Comparison of ENCODE assay signal across 8 cellular contexts in the genomic region with DNA sequence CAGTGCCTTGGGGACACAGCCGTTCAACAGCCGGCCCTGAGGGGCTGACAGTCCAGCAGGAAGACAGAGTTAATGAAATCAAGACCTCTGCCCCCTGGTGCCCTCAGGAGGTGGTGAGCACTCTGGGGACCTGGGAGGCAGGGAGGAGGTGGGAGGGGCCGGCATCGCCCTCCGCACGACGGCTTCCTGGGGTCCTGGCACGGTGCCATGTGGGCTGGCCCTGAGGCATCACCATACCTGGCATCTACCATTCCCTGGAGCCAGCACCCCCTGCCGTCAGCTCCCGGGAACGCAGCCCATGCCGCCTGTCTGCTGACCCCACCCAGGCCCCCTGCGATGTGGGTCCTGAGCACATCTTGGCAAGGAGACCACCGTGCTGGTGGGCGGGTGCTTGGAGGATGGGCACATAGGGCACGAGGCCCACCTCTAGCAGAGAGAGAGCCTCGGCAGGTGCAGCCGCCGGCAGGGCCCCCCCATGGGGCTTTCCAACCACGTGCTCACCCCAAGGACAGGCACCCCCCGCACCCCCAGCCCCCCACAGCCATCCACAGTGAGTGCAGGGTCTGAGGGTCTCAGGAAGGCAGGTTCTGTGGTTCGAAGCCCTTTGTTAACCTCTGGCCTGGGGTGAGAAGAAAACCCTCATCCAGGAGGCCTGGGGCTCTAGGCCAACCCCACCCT. TPM values are rescaled to one million over a fixed set of nuclear protein-coding genes. Genes with fewer than 3 reads are reported as not detected.
DNase-seq lines count a peak whose midpoint lies in the region; TF ChIP-seq lines count a peak whose summit lies in the region.

No MANE protein-coding gene starts in this region.

- peak; percentile 95 for DNase-seq in Calu3
- peak; percentile 79 for DNase-seq in NCI-H1105 (lab: John Stamatoyannopoulos, UW)
- peak; percentile 31 to 43 for DNase-seq in activated CD4-positive, alpha-beta T cell treated with anti-CD3 and anti-CD28 coated beads for 24 hours (ENCODE audit: low read depth in 2 of 2)
- no peak for DNase-seq in chondrocyte (ENCODE audit: low spot score)
- DNase-seq in neural crest cell (ENCODE audit: low read depth, low spot score) = no peak
- no peak for DNase-seq in NK-92 treated with Interleukin-12 subunit alpha and Interleukin-12 subunit beta, amount 100 ng/mL, for 24 hours (lab: John Stamatoyannopoulos, UW)
- DNase-seq in putamen (ENCODE audit: low spot score) = no peak
- no peak for DNase-seq in SKM-1 (lab: John Stamatoyannopoulos, UW; ENCODE audit: unreplicated experiment)

- H3K4me1 Mint-ChIP-seq in Calu3 (ENCODE audit: low read depth, unreplicated experiment) (peaks cover 18% of the 10 kb centered on the region), chondrocyte (ENCODE audit: low read depth) (no peaks in the 10 kb centered on the region), neural crest cell (peaks cover 3% of the 10 kb centered on the region)

- intact Hi-C loops in Calu3 (cut with micrococcal nuclease; ENCODE audit: unreplicated experiment) = no loop called here

- H3K27ac Mint-ChIP-seq in Calu3 (ENCODE audit: unreplicated experiment) = no peak overlapping the region
- H3K27ac Mint-ChIP-seq in chondrocyte (ENCODE audit: unreplicated experiment) = no peak overlapping the region
- H3K27ac Mint-ChIP-seq in neural crest cell (ENCODE audit: unreplicated experiment) = no peak overlapping the region

- no peaks in the 10 kb centered on the region for H3K27me3 Mint-ChIP-seq in Calu3 (ENCODE audit: unreplicated experiment)
- no peaks in the 10 kb centered on the region for H3K27me3 Mint-ChIP-seq in chondrocyte (ENCODE audit: low read depth)
- H3K27me3 Mint-ChIP-seq in neural crest cell (ENCODE audit: low read depth) = no peaks in the 10 kb centered on the region

- H3K9me3 Mint-ChIP-seq in Calu3 (ENCODE audit: low read depth, unreplicated experiment) = no peaks in the 10 kb centered on the region
- H3K9me3 Mint-ChIP-seq in chondrocyte (ENCODE audit: low read depth) = no peaks in the 10 kb centered on the region
- H3K9me3 Mint-ChIP-seq in neural crest cell = no peaks in the 10 kb centered on the region

- no TSS peak for BruUV-seq in Calu3 (replicated peaks; lab: Mats Ljungman, UMichigan)

- H3K36me3 Mint-ChIP-seq in Calu3 (ENCODE audit: insufficient read depth, unreplicated experiment) = peaks cover 22% of the 10 kb centered on the region
- H3K36me3 Mint-ChIP-seq in chondrocyte (ENCODE audit: low read depth) = no peaks in the 10 kb centered on the region
- no peaks in the 10 kb centered on the region for H3K36me3 Mint-ChIP-seq in neural crest cell (ENCODE audit: low read depth)

- peak overlapping the region; percentile 12 for H3K4me3 Mint-ChIP-seq in Calu3 (ENCODE audit: low read depth, unreplicated experiment)
- no peak overlapping the region for H3K4me3 Mint-ChIP-seq in chondrocyte (ENCODE audit: unreplicated experiment)
- H3K4me3 Mint-ChIP-seq in neural crest cell = no peak overlapping the region

- CTCF ChIA-PET in Calu3 (lab: Charles Lee) = interaction anchor here (1.1 to 1.7 kb wide), 3 partner anchors 17 to 68 kb away, joined by 3 to 9 read pairs (median 5); no protein-coding TSS in a partner anchor

- TF ChIP-seq CTCF in Calu3 (IDR thresholded peaks at IDR 0.05; ENCODE audit: unreplicated experiment) (peak; percentile 95), chondrocyte (IDR thresholded peaks at IDR 0.05) (peak; percentile 65), neural crest cell (conservative IDR thresholded peaks at IDR 0.05) (peak; percentile 42)

RNA-seq across cellular contexts. Expression of a gene that starts 52.5 kb away (rescaled TPM):
- total RNA-seq in Calu3 (2022) (3.1 and 5.2 TPM in 2 replicates), chondrocyte (4.4 to 7.6 TPM (median 7.0 TPM) in 3 replicates), neural crest cell (11.1 and 11.2 TPM in 2 replicates)

Comparison
In these comparisons a context has a peak if more than half of its experiments do, and no peak if none do; other contexts are left out.
1. DNase-seq: peak in Calu3 (single experiment), NCI-H1105 (single experiment) and activated CD4-positive, alpha-beta T cell treated with anti-CD3 and anti-CD28 coated beads for 24 hours (2 of 2); none in chondrocyte (single experiment), neural crest cell (single experiment), NK-92 treated with Interleukin-12 subunit alpha and Interleukin-12 subunit beta, amount 100 ng/mL, for 24 hours (single experiment), putamen (single experiment) and SKM-1 (single experiment).
2. CTCF ChIP-seq: peak in every context shown above with its lines; median percentile 95 in Calu3; 65 in chondrocyte; 42 in neural crest cell.